24 cellular contexts compared by ENCODE assay signal in genomic region chr17:45649796-45650195, GRCh38.
"Had no signal": no experiment of that assay in that cellular context is flagged by ENCODE, and none has a peak within 500 bp of the region (broad histone marks: within the 10 kb centered on the region; RNA-seq: fewer than 3 reads in every experiment).

No MANE protein-coding gene starts in this region.

- H3K4me3 Mint-ChIP-seq: activated CD8-positive, alpha-beta T cell treated with anti-CD3 and anti-CD28 coated beads for 36 hours; activated naive CD8-positive, alpha-beta T cell; activated T-cell treated with anti-CD3 and anti-CD28 coated beads, Interleukin-2, amount 50 U/mL, for 4 hours; activated T-helper 17 cell treated with anti-CD3 and anti-CD28 coated beads, Interleukin-2, amount 50 U/mL, for 72 hours had no signal

- H3K27me3 Mint-ChIP-seq: activated CD8-positive, alpha-beta T cell treated with anti-CD3 and anti-CD28 coated beads for 36 hours; activated naive CD8-positive, alpha-beta T cell had no signal

- H3K27ac Mint-ChIP-seq: activated CD8-positive, alpha-beta T cell treated with anti-CD3 and anti-CD28 coated beads for 36 hours; activated T-helper 17 cell treated with anti-CD3 and anti-CD28 coated beads, Interleukin-2, amount 50 U/mL, for 72 hours had no signal

- H3K4me1 ChIP-seq: colonic mucosa, gastroesophageal sphincter, heart right ventricle had no signal

- H3K27ac ChIP-seq: brain microvascular endothelial cell, colonic mucosa, epithelial cell of prostate, esophagus squamous epithelium, gastroesophageal sphincter, heart right ventricle had no signal

- H3K4me3 ChIP-seq: colonic mucosa, esophagus squamous epithelium, gastroesophageal sphincter, heart right ventricle had no signal

- H3K36me3 ChIP-seq: brain microvascular endothelial cell, colonic mucosa, esophagus squamous epithelium, gastroesophageal sphincter, heart right ventricle had no signal

- ATAC-seq: activated CD8-positive, alpha-beta T cell treated with anti-CD3 and anti-CD28 coated beads for 36 hours; activated T-cell treated with anti-CD3 and anti-CD28 coated beads, Interleukin-2, amount 50 U/mL, for 4 hours; activated T-helper 17 cell treated with anti-CD3 and anti-CD28 coated beads, Interleukin-2, amount 50 U/mL, for 72 hours; gastroesophageal sphincter; heart right ventricle had no signal

- H3K27me3 ChIP-seq: brain microvascular endothelial cell, colonic mucosa had no signal

- DNase-seq: activated CD4-positive, alpha-beta T cell treated with anti-CD3 and anti-CD28 coated beads for 1 hour; activated CD4-positive, alpha-beta T cell treated with anti-CD3 and anti-CD28 coated beads for 48 hours; activated CD4-positive, alpha-beta T cell treated with anti-CD3 and anti-CD28 coated beads, Interleukin-2, amount 50 U/mL, for 1 hour; activated CD4-positive, alpha-beta T cell treated with anti-CD3 and anti-CD28 coated beads, Interleukin-2, amount 50 U/mL, for 48 hours; activated CD8-positive, alpha-beta memory T cell treated with anti-CD3 and anti-CD28 coated beads for 24 hours; activated CD8-positive, alpha-beta T cell treated with anti-CD3 and anti-CD28 coated beads for 36 hours; activated effector memory CD4-positive, alpha-beta T cell treated with Interleukin-2 at 50 U/mL for 16 hours; activated gamma-delta T cell treated with Interleukin-2 at 50 U/mL for 16 hours; activated naive CD4-positive, alpha-beta T cell treated with anti-CD3 and anti-CD28 coated beads, Interleukin-2, amount 50 U/mL, for 16 hours; activated naive CD4-positive, alpha-beta T cell treated with Interleukin-2 at 50 U/mL for 16 hours; activated T-cell treated with anti-CD3 and anti-CD28 coated beads, Interleukin-2, amount 50 U/mL, for 4 hours; amniotic stem cell; anterior cingulate cortex; brain microvascular endothelial cell; colonic mucosa; effector CD8-positive, alpha-beta T cell; esophagus squamous epithelium; foreskin melanocyte; heart right ventricle; T-helper 2 cell had no signal

- H3K36me3 Mint-ChIP-seq: activated naive CD8-positive, alpha-beta T cell had no signal

- H3K9me3 ChIP-seq: colonic mucosa, esophagus squamous epithelium, gastroesophageal sphincter, heart right ventricle had no signal

- H3K9me3 Mint-ChIP-seq: activated CD8-positive, alpha-beta T cell treated with anti-CD3 and anti-CD28 coated beads for 36 hours; activated T-cell treated with anti-CD3 and anti-CD28 coated beads, Interleukin-2, amount 50 U/mL, for 4 hours; activated T-helper 17 cell treated with anti-CD3 and anti-CD28 coated beads, Interleukin-2, amount 50 U/mL, for 72 hours had no signal
